ENCODE assay signal across 30 cellular contexts in the genomic region with DNA sequence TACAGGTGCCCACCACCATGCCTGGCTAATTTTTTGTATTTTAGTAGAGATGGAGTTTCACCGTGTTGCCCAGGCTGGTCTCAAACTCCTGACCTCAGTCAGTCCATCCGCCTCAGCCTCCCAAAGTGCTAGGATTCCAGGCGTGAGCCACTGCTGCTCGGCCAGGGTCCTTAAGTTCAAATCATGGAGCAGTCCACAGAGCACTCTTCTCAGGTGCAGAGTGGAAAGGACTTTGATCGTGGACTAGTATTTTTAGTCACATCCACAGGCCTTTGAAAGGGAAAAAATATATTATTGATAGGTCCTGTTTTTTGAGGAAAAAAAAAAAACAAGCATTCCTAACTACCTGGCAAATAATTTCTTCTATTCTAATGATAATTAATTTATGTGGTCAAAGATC. TPM values are rescaled to one million over a fixed set of nuclear protein-coding genes. Genes with fewer than 3 reads are reported as not detected.
"Had no signal": no experiment of that assay in that cellular context is flagged by ENCODE, and none has a peak within 500 bp of the region (broad histone marks: within the 10 kb centered on the region; RNA-seq: fewer than 3 reads in every experiment).

No MANE protein-coding gene starts in this region.

- H3K9me3 ChIP-seq: neutrophil, pancreas, prostate gland, spleen, suprapubic skin, testis, tibial artery, transverse colon, upper lobe of left lung, vagina had no signal

- DNase-seq: naive thymus-derived CD8-positive, alpha-beta T cell; nephron progenitor cell; nucleus accumbens; pancreas; retina; right cardiac atrium; spleen; stimulated activated CD4-positive, alpha-beta T cell treated with anti-CD3 and anti-CD28 coated beads, Interleukin-12 subunit alpha, Interleukin-12 subunit beta, amount 100 ng/mL, for 4 hours; stimulated activated CD4-positive, alpha-beta T cell treated with anti-CD3 and anti-CD28 coated beads, Interleukin-1b, Interleukin-23, amount 100 ng/mL, for 48 hours; stimulated activated CD4-positive, alpha-beta T cell treated with anti-CD3 and anti-CD28 coated beads, Interleukin-4, amount 100 ng/mL, for 1 hour; stimulated activated CD4-positive, alpha-beta T cell treated with anti-CD3 and anti-CD28 coated beads, Interleukin-4, amount 100 ng/mL, for 4 hours; stimulated activated CD8-positive, alpha-beta memory T cell treated with anti-CD3 and anti-CD28 coated beads, Interleukin-4, amount 100 ng/mL, for 48 hours; stimulated activated naive CD4-positive, alpha-beta T cell; stimulated activated naive CD8-positive, alpha-beta T cell treated with anti-CD3 and anti-CD28 coated beads, Interleukin-15, amount 100 ng/mL, for 72 hours; stimulated activated naive CD8-positive, alpha-beta T cell treated with anti-CD3 and anti-CD28 coated beads, Interleukin-15, Interleukin-2, amounts not matched to agents 100 U/mL and 50 U/mL, for 24 hours; substantia nigra; testis; tibial artery; transverse colon; upper lobe of left lung had no signal

- ATAC-seq: naive thymus-derived CD8-positive, alpha-beta T cell; natural killer cell treated with Interleukin-12 subunit alpha and Interleukin-12 subunit beta and Interleukin-15 and Interleukin-18, amount 100 ng/mL, for 72 hours; pancreas; right cardiac atrium; sciatic nerve; stimulated activated memory B cell treated with anti-CD40 and anti-IgM and Interleukin-4, amounts not matched to agents 10 μg/mL and 1 μg/mL and 100 μg/mL, for 72 hours; stimulated activated naive CD8-positive, alpha-beta T cell treated with anti-CD3 and anti-CD28 coated beads, Interleukin-15, amount 100 ng/mL, for 72 hours; stimulated activated naive CD8-positive, alpha-beta T cell treated with anti-CD3 and anti-CD28 coated beads, Interleukin-15, Interleukin-2, amounts not matched to agents 100 U/mL and 50 U/mL, for 24 hours had no signal

- FAIRE-seq: pancreas, urothelium cell line had no signal

- H3K4me2 ChIP-seq: smooth muscle cell had no signal

- H3K4me3 ChIP-seq: pancreas, prostate gland, skin epidermis, smooth muscle cell, spleen, suprapubic skin, testis, tibial artery, transverse colon, upper lobe of left lung, vagina had no signal

- H3K4me1 ChIP-seq: prostate gland, testis had no signal

- H3K36me3 ChIP-seq: neutrophil, pancreas, prostate gland, spleen, suprapubic skin, tibial artery, transverse colon, upper lobe of left lung, vagina had no signal

- H3K27ac ChIP-seq: neutrophil, pancreas, prostate gland, skin epidermis, spleen, suprapubic skin, testis, tibial artery, transverse colon, upper lobe of left lung, vagina had no signal

- H3K27me3 ChIP-seq: neutrophil, pancreas, spleen, suprapubic skin, testis, tibial artery, transverse colon, upper lobe of left lung, vagina had no signal

RNA-seq across cellular contexts. Expression of a gene that starts 31.2 kb away (rescaled TPM):
- polyA plus RNA-seq: naive thymus-derived CD8-positive, alpha-beta T cell had no signal
